Comparison of ENCODE assay signal across 1 cellular context in the genomic region with DNA sequence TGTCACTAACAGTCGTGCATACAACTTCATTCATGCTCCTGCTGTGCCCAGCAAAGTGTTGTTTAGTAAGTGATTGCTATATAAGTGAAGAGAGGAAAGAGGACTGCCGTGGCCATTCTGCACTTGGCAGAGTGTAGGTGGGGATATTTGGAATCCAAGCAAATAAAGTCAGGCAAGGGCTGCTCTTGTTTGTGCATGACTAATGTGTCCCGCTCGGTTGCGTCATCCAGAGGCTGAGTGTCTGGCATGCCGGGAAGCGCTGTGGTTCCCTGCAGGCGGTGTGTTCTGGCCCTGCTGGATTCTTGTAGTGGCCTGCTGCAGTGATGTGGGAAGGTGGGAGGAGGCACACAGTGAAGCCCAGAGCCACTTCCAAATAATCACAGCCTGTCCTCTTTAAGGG.
TF ChIP-seq lines count a peak whose summit lies in the region.

No MANE protein-coding gene starts in this region.

TF ChIP-seq in HepG2, 621 proteins besides CTCF, POLR2A, EP300 and RAD21 (continued from another document and continues in another):
- TF ChIP-seq, protein P1, sequence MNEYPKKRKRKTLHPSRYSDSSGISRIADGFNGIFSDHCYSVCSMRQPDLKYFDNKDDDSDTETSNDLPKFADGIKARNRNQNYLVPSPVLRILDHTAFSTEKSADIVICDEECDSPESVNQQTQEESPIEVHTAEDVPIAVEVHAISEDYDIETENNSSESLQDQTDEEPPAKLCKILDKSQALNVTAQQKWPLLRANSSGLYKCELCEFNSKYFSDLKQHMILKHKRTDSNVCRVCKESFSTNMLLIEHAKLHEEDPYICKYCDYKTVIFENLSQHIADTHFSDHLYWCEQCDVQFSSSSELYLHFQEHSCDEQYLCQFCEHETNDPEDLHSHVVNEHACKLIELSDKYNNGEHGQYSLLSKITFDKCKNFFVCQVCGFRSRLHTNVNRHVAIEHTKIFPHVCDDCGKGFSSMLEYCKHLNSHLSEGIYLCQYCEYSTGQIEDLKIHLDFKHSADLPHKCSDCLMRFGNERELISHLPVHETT (CRISPR knock-in tag; conservative IDR thresholded peaks at IDR 0.05), result 0 out of 2 replicates have a peak, but pooled peaks have one; percentile 30
- TF ChIP-seq ZNF878 (CRISPR knock-in tag; IDR thresholded peaks at IDR 0.05) (0 out of 2 replicates have a peak, but pooled peaks have one; percentile 43), ZNF292 (CRISPR knock-in tag; IDR thresholded peaks at IDR 0.05; ENCODE audit: borderline replicate concordance, low read depth) (peak; percentile 86; the same call in 1 of the 2 replicates), MLLT10 (CRISPR knock-in tag; IDR thresholded peaks at IDR 0.05) (no peak), KAT2B (IDR thresholded peaks at IDR 0.05; ENCODE audit: borderline replicate concordance, low read depth, low read length) (no peak), ZNF556 (CRISPR knock-in tag; IDR thresholded peaks at IDR 0.05; ENCODE audit: borderline replicate concordance) (no peak; the same call in 1 of the 2 replicates), RXRA (CRISPR knock-in tag; IDR thresholded peaks at IDR 0.05) (peak; percentile 77; the same call in 1 of the 2 replicates), ZNF350 (CRISPR knock-in tag; IDR thresholded peaks at IDR 0.05; ENCODE audit: borderline replicate concordance, low read depth) (no peak; the same call in 1 of the 2 replicates), POLR2G (IDR thresholded peaks at IDR 0.05; ENCODE audit: low read depth, low read length) (peak; percentile 71), NFYC (CRISPR knock-in tag; IDR thresholded peaks at IDR 0.05) (no peak), ZNF563 (CRISPR knock-in tag; IDR thresholded peaks at IDR 0.05) (no peak), ZSCAN30 (CRISPR knock-in tag; IDR thresholded peaks at IDR 0.05) (no peak), BRCA1 (CRISPR knock-in tag; IDR thresholded peaks at IDR 0.05) (peak; percentile 84), RARG (CRISPR knock-in tag; IDR thresholded peaks at IDR 0.05; ENCODE audit: low read depth) (no peak), BCL6 (CRISPR knock-in tag; IDR thresholded peaks at IDR 0.05) (peak; percentile 79), GATAD2A (CRISPR knock-in tag; IDR thresholded peaks at IDR 0.05) (peak; percentile 94), ZNF460 (CRISPR knock-in tag; IDR thresholded peaks at IDR 0.05; ENCODE audit: borderline replicate concordance) (no peak), EED (CRISPR knock-in tag; IDR thresholded peaks at IDR 0.05) (no peak), RBM39 (IDR thresholded peaks at IDR 0.05; ENCODE audit: low read depth, low read length, poor library complexity, severe bottlenecking) (no peak), ZNF629 (CRISPR knock-in tag; conservative IDR thresholded peaks at IDR 0.05) (peak; percentile 70), ZNF484 (CRISPR knock-in tag; IDR thresholded peaks at IDR 0.05; ENCODE audit: borderline replicate concordance, low read depth) (no peak), ETV6 (CRISPR knock-in tag; conservative IDR thresholded peaks at IDR 0.05) (no peak), CCDC6 (CRISPR knock-in tag; IDR thresholded peaks at IDR 0.05) (peak; percentile 64)
- TF ChIP-seq, protein P2, sequence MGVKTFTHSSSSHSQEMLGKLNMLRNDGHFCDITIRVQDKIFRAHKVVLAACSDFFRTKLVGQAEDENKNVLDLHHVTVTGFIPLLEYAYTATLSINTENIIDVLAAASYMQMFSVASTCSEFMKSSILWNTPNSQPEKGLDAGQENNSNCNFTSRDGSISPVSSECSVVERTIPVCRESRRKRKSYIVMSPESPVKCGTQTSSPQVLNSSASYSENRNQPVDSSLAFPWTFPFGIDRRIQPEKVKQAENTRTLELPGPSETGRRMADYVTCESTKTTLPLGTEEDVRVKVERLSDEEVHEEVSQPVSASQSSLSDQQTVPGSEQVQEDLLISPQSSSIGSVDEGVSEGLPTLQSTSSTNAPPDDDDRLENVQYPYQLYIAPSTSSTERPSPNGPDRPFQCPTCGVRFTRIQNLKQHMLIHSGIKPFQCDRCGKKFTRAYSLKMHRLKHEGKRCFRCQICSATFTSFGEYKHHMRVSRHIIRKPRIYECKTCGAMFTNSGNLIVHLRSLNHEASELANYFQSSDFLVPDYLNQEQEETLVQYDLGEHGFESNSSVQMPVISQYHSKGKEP (CRISPR knock-in tag; IDR thresholded peaks at IDR 0.05), result no peak
- TF ChIP-seq, protein P3, sequence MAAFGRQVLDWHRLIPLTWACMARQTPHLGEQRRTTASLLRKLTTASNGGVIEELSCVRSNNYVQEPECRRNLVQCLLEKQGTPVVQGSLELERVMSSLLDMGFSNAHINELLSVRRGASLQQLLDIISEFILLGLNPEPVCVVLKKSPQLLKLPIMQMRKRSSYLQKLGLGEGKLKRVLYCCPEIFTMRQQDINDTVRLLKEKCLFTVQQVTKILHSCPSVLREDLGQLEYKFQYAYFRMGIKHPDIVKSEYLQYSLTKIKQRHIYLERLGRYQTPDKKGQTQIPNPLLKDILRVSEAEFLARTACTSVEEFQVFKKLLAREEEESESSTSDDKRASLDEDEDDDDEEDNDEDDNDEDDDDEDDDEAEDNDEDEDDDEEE (CRISPR knock-in tag; IDR thresholded peaks at IDR 0.05), result no peak
- TF ChIP-seq, protein P4, sequence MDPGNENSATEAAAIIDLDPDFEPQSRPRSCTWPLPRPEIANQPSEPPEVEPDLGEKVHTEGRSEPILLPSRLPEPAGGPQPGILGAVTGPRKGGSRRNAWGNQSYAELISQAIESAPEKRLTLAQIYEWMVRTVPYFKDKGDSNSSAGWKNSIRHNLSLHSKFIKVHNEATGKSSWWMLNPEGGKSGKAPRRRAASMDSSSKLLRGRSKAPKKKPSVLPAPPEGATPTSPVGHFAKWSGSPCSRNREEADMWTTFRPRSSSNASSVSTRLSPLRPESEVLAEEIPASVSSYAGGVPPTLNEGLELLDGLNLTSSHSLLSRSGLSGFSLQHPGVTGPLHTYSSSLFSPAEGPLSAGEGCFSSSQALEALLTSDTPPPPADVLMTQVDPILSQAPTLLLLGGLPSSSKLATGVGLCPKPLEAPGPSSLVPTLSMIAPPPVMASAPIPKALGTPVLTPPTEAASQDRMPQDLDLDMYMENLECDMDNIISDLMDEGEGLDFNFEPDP (CRISPR knock-in tag; conservative IDR thresholded peaks at IDR 0.05), result no peak
- TF ChIP-seq, protein P5, sequence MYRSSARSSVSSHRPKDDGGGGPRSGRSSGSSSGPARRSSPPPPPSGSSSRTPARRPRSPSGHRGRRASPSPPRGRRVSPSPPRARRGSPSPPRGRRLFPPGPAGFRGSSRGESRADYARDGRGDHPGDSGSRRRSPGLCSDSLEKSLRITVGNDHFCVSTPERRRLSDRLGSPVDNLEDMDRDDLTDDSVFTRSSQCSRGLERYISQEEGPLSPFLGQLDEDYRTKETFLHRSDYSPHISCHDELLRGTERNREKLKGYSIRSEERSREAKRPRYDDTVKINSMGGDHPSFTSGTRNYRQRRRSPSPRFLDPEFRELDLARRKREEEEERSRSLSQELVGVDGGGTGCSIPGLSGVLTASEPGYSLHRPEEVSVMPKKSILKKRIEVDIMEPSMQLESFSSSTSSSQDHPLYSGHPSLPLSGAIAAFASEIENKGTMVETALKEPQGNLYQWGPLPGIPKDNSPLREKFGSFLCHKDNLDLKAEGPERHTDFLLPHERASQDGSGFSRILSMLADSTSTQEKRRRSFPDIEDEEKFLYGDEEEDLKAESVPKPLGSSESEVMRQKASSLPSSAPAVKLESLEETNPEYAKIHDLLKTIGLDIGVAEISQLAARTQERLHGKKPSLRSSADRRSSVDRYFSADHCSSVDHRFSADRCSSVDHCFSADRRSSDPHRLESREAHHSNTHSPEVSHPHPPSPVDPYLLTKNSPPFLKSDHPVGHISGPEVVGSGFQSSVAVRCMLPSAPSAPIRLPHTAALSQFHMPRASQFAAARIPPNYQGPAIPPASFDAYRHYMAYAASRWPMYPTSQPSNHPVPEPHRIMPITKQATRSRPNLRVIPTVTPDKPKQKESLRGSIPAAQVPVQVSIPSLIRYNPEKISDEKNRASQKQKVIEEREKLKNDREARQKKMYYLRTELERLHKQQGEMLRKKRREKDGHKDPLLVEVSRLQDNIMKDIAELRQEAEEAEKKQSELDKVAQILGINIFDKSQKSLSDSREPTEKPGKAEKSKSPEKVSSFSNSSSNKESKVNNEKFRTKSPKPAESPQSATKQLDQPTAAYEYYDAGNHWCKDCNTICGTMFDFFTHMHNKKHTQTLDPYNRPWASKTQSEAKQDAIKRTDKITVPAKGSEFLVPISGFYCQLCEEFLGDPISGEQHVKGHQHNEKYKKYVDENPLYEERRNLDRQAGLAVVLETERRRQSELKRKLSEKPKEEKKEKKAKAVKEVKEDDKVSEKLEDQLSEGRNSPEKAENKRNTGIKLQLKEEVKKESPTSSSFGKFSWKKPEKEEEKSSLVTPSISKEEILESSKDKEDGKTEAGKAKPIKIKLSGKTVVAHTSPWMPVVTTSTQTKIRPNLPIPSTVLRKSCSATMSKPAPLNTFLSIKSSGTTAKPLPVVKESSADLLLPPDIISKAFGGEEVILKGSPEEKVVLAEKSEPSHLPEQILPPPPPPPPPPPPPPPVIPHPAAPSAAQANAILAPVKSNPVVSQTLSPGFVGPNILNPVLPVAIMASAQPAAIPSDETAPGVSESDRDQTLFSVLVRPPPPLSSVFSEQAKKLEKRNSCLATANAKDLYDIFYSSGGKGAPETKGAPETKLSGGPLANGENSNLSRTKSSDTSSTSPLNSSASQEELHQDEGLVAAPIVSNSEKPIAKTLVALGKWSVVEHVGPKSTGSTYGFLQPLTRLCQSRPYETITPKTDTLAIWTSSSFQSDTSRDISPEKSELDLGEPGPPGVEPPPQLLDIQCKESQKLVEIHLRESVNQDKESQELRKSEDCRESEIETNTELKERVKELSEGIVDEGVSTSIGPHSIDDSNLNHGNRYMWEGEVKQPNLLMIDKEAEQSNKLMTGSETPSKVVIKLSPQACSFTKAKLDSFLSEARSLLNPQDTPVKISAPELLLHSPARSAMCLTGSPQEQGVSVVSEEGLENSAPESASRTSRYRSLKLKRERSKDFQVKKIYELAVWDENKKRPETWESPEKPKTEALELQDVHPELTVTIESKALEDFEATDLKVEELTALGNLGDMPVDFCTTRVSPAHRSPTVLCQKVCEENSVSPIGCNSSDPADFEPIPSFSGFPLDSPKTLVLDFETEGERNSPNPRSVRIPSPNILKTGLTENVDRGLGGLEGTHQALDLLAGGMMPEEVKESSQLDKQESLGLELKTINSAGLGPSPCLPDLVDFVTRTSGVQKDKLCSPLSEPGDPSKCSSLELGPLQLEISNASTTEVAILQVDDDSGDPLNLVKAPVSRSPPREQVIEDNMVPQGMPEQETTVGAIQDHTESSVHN (CRISPR knock-in tag; IDR thresholded peaks at IDR 0.05), result no peak
- TF ChIP-seq, protein P6, sequence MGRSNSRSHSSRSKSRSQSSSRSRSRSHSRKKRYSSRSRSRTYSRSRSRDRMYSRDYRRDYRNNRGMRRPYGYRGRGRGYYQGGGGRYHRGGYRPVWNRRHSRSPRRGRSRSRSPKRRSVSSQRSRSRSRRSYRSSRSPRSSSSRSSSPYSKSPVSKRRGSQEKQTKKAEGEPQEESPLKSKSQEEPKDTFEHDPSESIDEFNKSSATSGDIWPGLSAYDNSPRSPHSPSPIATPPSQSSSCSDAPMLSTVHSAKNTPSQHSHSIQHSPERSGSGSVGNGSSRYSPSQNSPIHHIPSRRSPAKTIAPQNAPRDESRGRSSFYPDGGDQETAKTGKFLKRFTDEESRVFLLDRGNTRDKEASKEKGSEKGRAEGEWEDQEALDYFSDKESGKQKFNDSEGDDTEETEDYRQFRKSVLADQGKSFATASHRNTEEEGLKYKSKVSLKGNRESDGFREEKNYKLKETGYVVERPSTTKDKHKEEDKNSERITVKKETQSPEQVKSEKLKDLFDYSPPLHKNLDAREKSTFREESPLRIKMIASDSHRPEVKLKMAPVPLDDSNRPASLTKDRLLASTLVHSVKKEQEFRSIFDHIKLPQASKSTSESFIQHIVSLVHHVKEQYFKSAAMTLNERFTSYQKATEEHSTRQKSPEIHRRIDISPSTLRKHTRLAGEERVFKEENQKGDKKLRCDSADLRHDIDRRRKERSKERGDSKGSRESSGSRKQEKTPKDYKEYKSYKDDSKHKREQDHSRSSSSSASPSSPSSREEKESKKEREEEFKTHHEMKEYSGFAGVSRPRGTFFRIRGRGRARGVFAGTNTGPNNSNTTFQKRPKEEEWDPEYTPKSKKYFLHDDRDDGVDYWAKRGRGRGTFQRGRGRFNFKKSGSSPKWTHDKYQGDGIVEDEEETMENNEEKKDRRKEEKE (IDR thresholded peaks at IDR 0.05), result no peak
- TF ChIP-seq, protein P7, sequence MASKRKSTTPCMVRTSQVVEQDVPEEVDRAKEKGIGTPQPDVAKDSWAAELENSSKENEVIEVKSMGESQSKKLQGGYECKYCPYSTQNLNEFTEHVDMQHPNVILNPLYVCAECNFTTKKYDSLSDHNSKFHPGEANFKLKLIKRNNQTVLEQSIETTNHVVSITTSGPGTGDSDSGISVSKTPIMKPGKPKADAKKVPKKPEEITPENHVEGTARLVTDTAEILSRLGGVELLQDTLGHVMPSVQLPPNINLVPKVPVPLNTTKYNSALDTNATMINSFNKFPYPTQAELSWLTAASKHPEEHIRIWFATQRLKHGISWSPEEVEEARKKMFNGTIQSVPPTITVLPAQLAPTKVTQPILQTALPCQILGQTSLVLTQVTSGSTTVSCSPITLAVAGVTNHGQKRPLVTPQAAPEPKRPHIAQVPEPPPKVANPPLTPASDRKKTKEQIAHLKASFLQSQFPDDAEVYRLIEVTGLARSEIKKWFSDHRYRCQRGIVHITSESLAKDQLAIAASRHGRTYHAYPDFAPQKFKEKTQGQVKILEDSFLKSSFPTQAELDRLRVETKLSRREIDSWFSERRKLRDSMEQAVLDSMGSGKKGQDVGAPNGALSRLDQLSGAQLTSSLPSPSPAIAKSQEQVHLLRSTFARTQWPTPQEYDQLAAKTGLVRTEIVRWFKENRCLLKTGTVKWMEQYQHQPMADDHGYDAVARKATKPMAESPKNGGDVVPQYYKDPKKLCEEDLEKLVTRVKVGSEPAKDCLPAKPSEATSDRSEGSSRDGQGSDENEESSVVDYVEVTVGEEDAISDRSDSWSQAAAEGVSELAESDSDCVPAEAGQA (IDR thresholded peaks at IDR 0.05; ENCODE audit: low read depth), result no peak
- TF ChIP-seq, protein P7 (CRISPR knock-in tag; IDR thresholded peaks at IDR 0.05; ENCODE audit: borderline replicate concordance), result peak; percentile 43; the same call in 1 of the 2 replicates
